In the genomic region with DNA sequence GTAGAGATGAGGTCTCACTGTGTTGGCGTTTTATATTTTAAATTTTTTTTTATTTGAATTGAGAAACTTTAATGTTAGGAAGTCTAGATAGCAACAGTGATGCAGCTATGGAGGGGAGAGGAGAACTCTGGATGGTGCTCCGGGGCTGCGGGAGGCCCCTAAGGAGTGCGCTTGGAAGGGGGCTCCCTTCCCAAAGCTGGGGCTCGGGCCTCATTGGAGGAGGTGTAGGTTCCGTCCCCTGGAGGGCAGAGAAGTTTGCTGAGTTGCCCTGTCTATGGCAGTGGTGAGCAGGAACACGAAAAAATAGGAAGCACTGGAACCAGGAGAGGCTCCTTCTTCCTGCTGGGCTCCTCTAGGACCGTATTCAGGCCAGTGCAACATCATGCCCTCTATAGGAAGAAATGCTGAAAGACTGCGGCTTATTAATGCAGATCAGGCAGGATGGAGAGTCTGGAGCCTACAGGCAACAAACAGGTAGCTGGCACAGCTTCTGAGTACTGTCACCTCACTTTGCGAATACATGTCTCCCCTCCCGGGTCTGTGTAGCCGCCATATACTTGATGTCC, we compare ENCODE assay signal across 9 cellular contexts. TPM values are rescaled to one million over a fixed set of nuclear protein-coding genes. Genes with fewer than 3 reads are reported as not detected.
A peak's percentile ranks its signal among the peaks of the same experiment; 100 is the strongest.
DNase-seq lines count a peak whose midpoint lies in the region; ATAC-seq and TF ChIP-seq lines count a peak whose summit lies in the region.
"Had no signal": no experiment of that assay in that cellular context is flagged by ENCODE, and none has a peak within 500 bp of the region (broad histone marks: within the 10 kb centered on the region; RNA-seq: fewer than 3 reads in every experiment).

No MANE protein-coding gene starts in this region.

- peak; percentile 45 for DNase-seq in AG10803 (ENCODE audit: low read depth)
- peak; percentile 50 for DNase-seq in HCEC 1CT
- DNase-seq in left colon, result no peak
- no peak for DNase-seq in immature natural killer cell
- DNase-seq in effector memory CD4-positive, alpha-beta T cell, result no peak

- no peaks in the 10 kb centered on the region for H3K36me3 ChIP-seq in effector memory CD4-positive, alpha-beta T cell (ENCODE audit: control insufficient read depth, insufficient read depth, low read length)

- TF ChIP-seq CTCF in AG10803 (conservative IDR thresholded peaks at IDR 0.05; ENCODE audit: low read length) (peak; percentile 56), WI38 (IDR thresholded peaks at IDR 0.05; ENCODE audit: low read depth, low read length) (0 out of 2 replicates have a peak, but pooled peaks have one; percentile 10)

- H3K4me1 ChIP-seq in effector memory CD4-positive, alpha-beta T cell (ENCODE audit: control insufficient read depth, insufficient read depth, low read length, poor library complexity, severe bottlenecking), result no peaks in the 10 kb centered on the region

- no peak overlapping the region for H3K27ac Mint-ChIP-seq in immature natural killer cell

- intact Hi-C loops in left colon (cut with DNase I, micrococcal nuclease), result no loop called here

- H3K4me3 ChIP-seq in AG10803 (ENCODE audit: low read length), result no peak overlapping the region
- H3K4me3 ChIP-seq in WI38 (ENCODE audit: low read depth, low read length), result no peak overlapping the region
- H3K4me3 ChIP-seq in effector memory CD4-positive, alpha-beta T cell (ENCODE audit: insufficient read depth, low read depth, low read length, poor library complexity, severe bottlenecking), result no peak overlapping the region
- H3K4me3 ChIP-seq: skin epidermis had no signal

- no peaks in the 10 kb centered on the region for H3K9me3 Mint-ChIP-seq in immature natural killer cell

- H3K27me3 Mint-ChIP-seq in immature natural killer cell (ENCODE audit: low read depth in 3 of 3), result peaks cover 4 to 5% (median 5%) of the 10 kb centered on the region in 3 donors

- H3K27me3 ChIP-seq in effector memory CD4-positive, alpha-beta T cell (replicated peaks; ENCODE audit: control insufficient read depth, insufficient read depth, low read length, poor library complexity, severe bottlenecking), result no peaks in the 10 kb centered on the region

- H3K27ac ChIP-seq in effector memory CD4-positive, alpha-beta T cell (ENCODE audit: insufficient read depth, low read length, poor library complexity, severe bottlenecking), result no peak overlapping the region
- H3K27ac ChIP-seq: skin epidermis had no signal

- peaks cover 1 to 7% of the 10 kb centered on the region in 2 donors for H3K4me1 Mint-ChIP-seq in immature natural killer cell

- ATAC-seq in left colon (peak; percentile 76), HG02840 (IDR thresholded peaks at IDR 0.05; ENCODE audit: low FRiP score, unreplicated experiment) (no peak), HG03108 (IDR thresholded peaks at IDR 0.05; ENCODE audit: unreplicated experiment) (no peak)

- H3K36me3 Mint-ChIP-seq in immature natural killer cell, result peaks cover 0 to 4% (median 0%) of the 10 kb centered on the region in 3 donors

- no peak overlapping the region for H3K4me3 Mint-ChIP-seq in immature natural killer cell

- H3K9me3 ChIP-seq in effector memory CD4-positive, alpha-beta T cell (ENCODE audit: control insufficient read depth, low read length), result no peaks in the 10 kb centered on the region

RNA-seq across cellular contexts. Expression of gene AHRR, which starts 16.1 kb away (rescaled TPM):
- 1 to 10 TPM; 1.6 to 3.3 TPM for total RNA-seq in left colon
- polyA plus RNA-seq in immature natural killer cell, result under 1 TPM in 1 of 3 donors, not detected in 2; 0.16 TPM

Comparison
In these comparisons a context has a peak if more than half of its experiments do, and no peak if none do; other contexts are left out.
1. DNase-seq: peak in AG10803 (single experiment) and HCEC 1CT (single experiment); none in left colon (0 of 2), immature natural killer cell (0 of 3) and effector memory CD4-positive, alpha-beta T cell (0 of 3).